In the genomic region with DNA sequence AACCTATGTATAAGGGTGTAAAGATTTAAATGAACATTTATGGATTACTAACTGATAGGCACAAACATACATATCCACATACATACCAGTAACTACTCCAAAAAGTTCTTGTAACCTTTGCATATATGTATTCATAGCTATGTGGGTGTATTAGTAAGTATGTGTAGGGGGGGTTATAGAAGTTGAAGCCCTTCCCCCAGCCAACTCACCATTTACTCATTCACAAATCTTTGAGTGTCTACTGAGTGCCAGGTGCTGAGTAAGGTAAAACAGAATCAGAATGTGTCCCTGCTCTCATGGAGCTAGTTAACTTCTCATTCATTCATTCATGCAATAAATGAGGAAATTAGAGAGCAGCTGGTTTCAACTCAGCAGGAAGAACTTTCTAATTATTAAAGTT, we compare ENCODE assay signal across 27 cellular contexts. TPM values are rescaled to one million over a fixed set of nuclear protein-coding genes. Genes with fewer than 3 reads are reported as not detected.
"Had no signal": no experiment of that assay in that cellular context is flagged by ENCODE, and none has a peak within 500 bp of the region (broad histone marks: within the 10 kb centered on the region; RNA-seq: fewer than 3 reads in every experiment).

No MANE protein-coding gene starts in this region.

- H3K36me3 ChIP-seq: esophagus squamous epithelium, left ventricle myocardium inferior, lower lobe of right lung, neural progenitor cell, pancreas, suprapubic skin, thyroid gland had no signal

- H3K4me1 ChIP-seq: esophagus squamous epithelium, left ventricle myocardium inferior, lower lobe of right lung, neural progenitor cell, pancreas, suprapubic skin, thyroid gland had no signal

- H3K9me3 Mint-ChIP-seq: dendritic cell treated with granulocyte-macrophage colony-stimulating factor and Interleukin-4, amounts not matched to agents 40 ng/mL and 50 ng/mL, for 4 days; effector memory CD8-positive, alpha-beta T cell; natural killer cell treated with Interleukin-12 subunit alpha and Interleukin-12 subunit beta and Interleukin-15 and Interleukin-18, amount 100 ng/mL, for 72 hours; neural progenitor cell; stimulated activated effector memory CD8-positive, alpha-beta T cell treated with anti-CD3 and anti-CD28 coated beads, Interleukin-12 subunit alpha, Interleukin-12 subunit beta, amount 100 ng/mL, for 72 hours; type B pancreatic cell had no signal

- H3K9me3 ChIP-seq: esophagus squamous epithelium, left ventricle myocardium inferior, lower lobe of right lung, pancreas, suprapubic skin, thyroid gland had no signal

- DNase-seq: effector memory CD8-positive, alpha-beta T cell; esophagus squamous epithelium; foreskin melanocyte; head of caudate nucleus; kidney; left cardiac atrium; left ventricle myocardium inferior; lower lobe of right lung; mesenchymal stem cell; midbrain; nucleus accumbens; pancreas; right cardiac atrium; stimulated activated CD4-positive, alpha-beta T cell treated with anti-CD3 and anti-CD28 coated beads, Interleukin-4, amount 100 ng/mL, for 1 hour; stimulated activated CD8-positive, alpha-beta memory T cell treated with anti-CD3 and anti-CD28 coated beads, Interleukin-4, amount 100 ng/mL, for 48 hours; stimulated activated naive CD8-positive, alpha-beta T cell treated with anti-CD3 and anti-CD28 coated beads, Interleukin-15, Interleukin-2, amounts not matched to agents 100 U/mL and 50 U/mL, for 24 hours; thyroid gland had no signal

- H3K9ac ChIP-seq: neural progenitor cell had no signal

- H3K4me1 Mint-ChIP-seq: neural progenitor cell; stimulated activated effector memory CD8-positive, alpha-beta T cell treated with anti-CD3 and anti-CD28 coated beads, Interleukin-12 subunit alpha, Interleukin-12 subunit beta, amount 100 ng/mL, for 72 hours had no signal

- ATAC-seq: effector memory CD8-positive, alpha-beta T cell; left cardiac atrium; lower lobe of right lung; natural killer cell treated with Interleukin-12 subunit alpha and Interleukin-12 subunit beta and Interleukin-15 and Interleukin-18, amount 100 ng/mL, for 72 hours; pancreas; right cardiac atrium; stimulated activated effector memory CD8-positive, alpha-beta T cell treated with anti-CD3 and anti-CD28 coated beads, Interleukin-12 subunit alpha, Interleukin-12 subunit beta, amount 100 ng/mL, for 72 hours; stimulated activated naive CD8-positive, alpha-beta T cell treated with anti-CD3 and anti-CD28 coated beads, Interleukin-15, Interleukin-2, amounts not matched to agents 100 U/mL and 50 U/mL, for 24 hours had no signal

- H2AFZ ChIP-seq: hepatocyte, neural progenitor cell had no signal

- H3K4me3 Mint-ChIP-seq: dendritic cell treated with granulocyte-macrophage colony-stimulating factor and Interleukin-4, amounts not matched to agents 40 ng/mL and 50 ng/mL, for 4 days; effector memory CD8-positive, alpha-beta T cell; natural killer cell treated with Interleukin-12 subunit alpha and Interleukin-12 subunit beta and Interleukin-15 and Interleukin-18, amount 100 ng/mL, for 72 hours; neural progenitor cell; stimulated activated effector memory CD8-positive, alpha-beta T cell treated with anti-CD3 and anti-CD28 coated beads, Interleukin-12 subunit alpha, Interleukin-12 subunit beta, amount 100 ng/mL, for 72 hours; type B pancreatic cell had no signal

- H3K27ac ChIP-seq: esophagus squamous epithelium, hepatocyte, left ventricle myocardium inferior, lower lobe of right lung, neural progenitor cell, pancreas, suprapubic skin, thyroid gland had no signal

- H3K27ac Mint-ChIP-seq: dendritic cell treated with granulocyte-macrophage colony-stimulating factor and Interleukin-4, amounts not matched to agents 40 ng/mL and 50 ng/mL, for 4 days; effector memory CD8-positive, alpha-beta T cell; natural killer cell treated with Interleukin-12 subunit alpha and Interleukin-12 subunit beta and Interleukin-15 and Interleukin-18, amount 100 ng/mL, for 72 hours; neural progenitor cell; progenitor cell of endocrine pancreas; stimulated activated effector memory CD8-positive, alpha-beta T cell treated with anti-CD3 and anti-CD28 coated beads, Interleukin-12 subunit alpha, Interleukin-12 subunit beta, amount 100 ng/mL, for 72 hours; type B pancreatic cell had no signal

- H3K36me3 Mint-ChIP-seq: natural killer cell treated with Interleukin-12 subunit alpha and Interleukin-12 subunit beta and Interleukin-15 and Interleukin-18, amount 100 ng/mL, for 72 hours; neural progenitor cell; stimulated activated effector memory CD8-positive, alpha-beta T cell treated with anti-CD3 and anti-CD28 coated beads, Interleukin-12 subunit alpha, Interleukin-12 subunit beta, amount 100 ng/mL, for 72 hours; type B pancreatic cell had no signal

- H3K4me2 ChIP-seq: hepatocyte, neural progenitor cell had no signal

- FAIRE-seq: kidney, pancreas, urothelium cell line had no signal

- H3K79me2 ChIP-seq: hepatocyte had no signal

- H3K27me3 ChIP-seq: esophagus squamous epithelium, hepatocyte, neural progenitor cell, pancreas, suprapubic skin, thyroid gland had no signal

- H3K27me3 Mint-ChIP-seq: dendritic cell treated with granulocyte-macrophage colony-stimulating factor and Interleukin-4, amounts not matched to agents 40 ng/mL and 50 ng/mL, for 4 days; progenitor cell of endocrine pancreas; type B pancreatic cell had no signal

- H3K4me3 ChIP-seq: esophagus squamous epithelium, hepatocyte, left ventricle myocardium inferior, lower lobe of right lung, neural progenitor cell, pancreas, suprapubic skin, thyroid gland had no signal

RNA-seq across cellular contexts. Expression of a gene that starts 1.3 kb away (rescaled TPM):
- total RNA-seq: epithelial cell of proximal tubule; esophagus squamous epithelium; hepatocyte; kidney; left cardiac atrium; left ventricle myocardium inferior; lower lobe of right lung; natural killer cell treated with Interleukin-12 subunit alpha and Interleukin-12 subunit beta and Interleukin-15 and Interleukin-18, amount 100 ng/mL, for 72 hours; pancreas; progenitor cell of endocrine pancreas; right cardiac atrium; suprapubic skin; thyroid gland had no signal
- polyA plus RNA-seq: hepatocyte, pancreas, right cardiac atrium had no signal
